1 cellular context compared by ENCODE assay signal in the genomic region with DNA sequence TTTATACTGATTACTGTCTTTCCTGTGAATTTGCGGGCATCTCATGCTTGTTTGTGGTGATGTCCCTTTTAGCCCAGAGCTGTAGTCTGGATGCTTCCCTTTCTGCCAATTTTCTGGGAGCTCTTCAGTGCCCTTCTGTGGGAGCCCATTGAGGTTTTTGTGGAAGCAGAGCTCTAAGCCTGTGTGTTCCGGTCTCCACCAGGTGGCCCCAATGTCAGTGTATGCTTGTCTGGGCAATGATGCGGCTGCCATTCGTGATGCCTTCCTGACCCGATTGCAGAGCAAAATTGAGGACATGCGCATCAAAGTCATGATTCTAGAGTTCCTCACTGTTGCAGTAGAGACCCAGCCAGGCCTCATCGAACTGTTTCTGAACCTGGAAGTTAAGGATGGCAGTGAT.
TF ChIP-seq lines count a peak whose summit lies in the region.

No MANE protein-coding gene starts in this region.

TF ChIP-seq in WTC11, 78 proteins besides CTCF, POLR2A, EP300 and RAD21 (continued from another document):
- TF ChIP-seq, protein P1, sequence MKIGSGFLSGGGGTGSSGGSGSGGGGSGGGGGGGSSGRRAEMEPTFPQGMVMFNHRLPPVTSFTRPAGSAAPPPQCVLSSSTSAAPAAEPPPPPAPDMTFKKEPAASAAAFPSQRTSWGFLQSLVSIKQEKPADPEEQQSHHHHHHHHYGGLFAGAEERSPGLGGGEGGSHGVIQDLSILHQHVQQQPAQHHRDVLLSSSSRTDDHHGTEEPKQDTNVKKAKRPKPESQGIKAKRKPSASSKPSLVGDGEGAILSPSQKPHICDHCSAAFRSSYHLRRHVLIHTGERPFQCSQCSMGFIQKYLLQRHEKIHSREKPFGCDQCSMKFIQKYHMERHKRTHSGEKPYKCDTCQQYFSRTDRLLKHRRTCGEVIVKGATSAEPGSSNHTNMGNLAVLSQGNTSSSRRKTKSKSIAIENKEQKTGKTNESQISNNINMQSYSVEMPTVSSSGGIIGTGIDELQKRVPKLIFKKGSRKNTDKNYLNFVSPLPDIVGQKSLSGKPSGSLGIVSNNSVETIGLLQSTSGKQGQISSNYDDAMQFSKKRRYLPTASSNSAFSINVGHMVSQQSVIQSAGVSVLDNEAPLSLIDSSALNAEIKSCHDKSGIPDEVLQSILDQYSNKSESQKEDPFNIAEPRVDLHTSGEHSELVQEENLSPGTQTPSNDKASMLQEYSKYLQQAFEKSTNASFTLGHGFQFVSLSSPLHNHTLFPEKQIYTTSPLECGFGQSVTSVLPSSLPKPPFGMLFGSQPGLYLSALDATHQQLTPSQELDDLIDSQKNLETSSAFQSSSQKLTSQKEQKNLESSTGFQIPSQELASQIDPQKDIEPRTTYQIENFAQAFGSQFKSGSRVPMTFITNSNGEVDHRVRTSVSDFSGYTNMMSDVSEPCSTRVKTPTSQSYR (CRISPR knock-in tag; IDR thresholded peaks at IDR 0.05), result no peak
- TF ChIP-seq FOXK1 (CRISPR knock-in tag; IDR thresholded peaks at IDR 0.05), result no peak
